ENCODE assay signal across 1 cellular context in genomic region chr7:30389793-30390192, GRCh38.
TF ChIP-seq lines count a peak whose summit lies in the region.

No MANE protein-coding gene starts in this region.

TF ChIP-seq in GM23338, 12 proteins besides CTCF, POLR2A, EP300 and RAD21:
- no peak for TF ChIP-seq REST (IDR thresholded peaks at IDR 0.05; ENCODE audit: unreplicated experiment)
- TF ChIP-seq ETS1 (IDR thresholded peaks at IDR 0.05) = no peak
